21 cellular contexts compared by ENCODE assay signal in genomic region chr3:17359911-17360310, GRCh38.
A peak's percentile ranks its signal among the peaks of the same experiment; 100 is the strongest.
DNase-seq lines count a peak whose midpoint lies in the region; ATAC-seq, FAIRE-seq and TF ChIP-seq lines count a peak whose summit lies in the region.
"Had no signal": no experiment of that assay in that cellular context is flagged by ENCODE, and none has a peak within 500 bp of the region (broad histone marks: within the 10 kb centered on the region; RNA-seq: fewer than 3 reads in every experiment).

No MANE protein-coding gene starts in this region.

- FAIRE-seq in astrocyte (lab: Jason Lieb, UNC) (no peak), GM12892 (lab: Jason Lieb, UNC) (no peak)
- FAIRE-seq: GM12878, GM18507, H54 had no signal

- H3K27ac Mint-ChIP-seq in astrocyte (ENCODE audit: unreplicated experiment): no peak overlapping the region
- H3K27ac Mint-ChIP-seq: CD4-positive, CD25-positive, alpha-beta regulatory T cell; CD8-positive, alpha-beta T cell; HFFc6 had no signal

- H3K4me3 Mint-ChIP-seq in astrocyte (ENCODE audit: unreplicated experiment): no peak overlapping the region
- no peak overlapping the region for H3K4me3 Mint-ChIP-seq in activated T-cell treated with anti-CD3 and anti-CD28 coated beads, Interleukin-2, amount 50 U/mL, for 4 hours
- H3K4me3 Mint-ChIP-seq: CD4-positive, CD25-positive, alpha-beta regulatory T cell; CD8-positive, alpha-beta T cell; HFFc6 had no signal

- TF ChIP-seq CTCF in IMR-90 (conservative IDR thresholded peaks at IDR 0.05; ENCODE audit: low read depth, low read length) (no peak), astrocyte (IDR thresholded peaks at IDR 0.05; ENCODE audit: insufficient read depth, low read depth, low read length) (no peak)

- H4K20me1 ChIP-seq in IMR-90 (ENCODE audit: insufficient read depth, low read length): no peaks in the 10 kb centered on the region
- no peaks in the 10 kb centered on the region for H4K20me1 ChIP-seq in astrocyte (ENCODE audit: insufficient read depth, low read length)

- no peak overlapping the region for H4K8ac ChIP-seq in IMR-90 (ENCODE audit: low read depth in 2 of 2, low read length in 2 of 2)

- in situ Hi-C loops in IMR-90 (cut with MboI; ENCODE audit: low sequenced_read_pairs): no loop called here

- H3K27ac ChIP-seq in IMR-90 (ENCODE audit: insufficient read depth, low read length) (no peak overlapping the region; the same call in 1 of the 2 replicates), astrocyte (ENCODE audit: low read depth, low read length) (no peak overlapping the region)

- H3K9ac ChIP-seq in IMR-90 (ENCODE audit: low read depth, low read length) (no peak overlapping the region), astrocyte (ENCODE audit: low read length) (no peak overlapping the region)

- H2AFZ ChIP-seq in IMR-90 (replicated peaks; ENCODE audit: low read length, poor library complexity) (no peak overlapping the region), astrocyte (ENCODE audit: low read depth, low read length) (no peak overlapping the region)

- peaks cover 2% of the 10 kb centered on the region for H3K4me1 Mint-ChIP-seq in astrocyte (ENCODE audit: low read depth, unreplicated experiment)
- no peaks in the 10 kb centered on the region for H3K4me1 Mint-ChIP-seq in activated T-cell treated with anti-CD3 and anti-CD28 coated beads, Interleukin-2, amount 50 U/mL, for 4 hours (ENCODE audit: low read depth)
- H3K4me1 Mint-ChIP-seq: CD4-positive, CD25-positive, alpha-beta regulatory T cell had no signal

- H3K9me1 ChIP-seq in IMR-90 (ENCODE audit: insufficient read depth, low read length): no peaks in the 10 kb centered on the region

- CTCF ChIA-PET in IMR-90 (lab: Yijun Ruan, JAX): interaction anchor here (0.6 kb wide), 1 partner anchor 19 kb away, joined by 4 read pairs; no protein-coding TSS in a partner anchor

- H2BK5ac ChIP-seq in IMR-90 (ENCODE audit: low read depth, low read length, poor library complexity, severe bottlenecking): no peak overlapping the region

- POLR2A ChIA-PET in IMR-90 (lab: Charles Lee; ENCODE audit: unreplicated experiment): interaction anchor here (0.7 kb wide), 1 partner anchor 10 kb away, joined by 5 read pairs; no protein-coding TSS in a partner anchor

- no peak overlapping the region for H2AK5ac ChIP-seq in IMR-90 (ENCODE audit: low read depth, low read length)

- H3K4ac ChIP-seq in IMR-90 (ENCODE audit: low read depth, low read length): no peak overlapping the region

- dilution Hi-C loops in IMR-90 (cut with HindIII; ENCODE audit: low sequenced_read_pairs, unreplicated experiment): no loop called here

- no peaks in the 10 kb centered on the region for H3K36me3 Mint-ChIP-seq in astrocyte (ENCODE audit: low read depth, unreplicated experiment)
- H3K36me3 Mint-ChIP-seq in activated T-cell treated with anti-CD3 and anti-CD28 coated beads, Interleukin-2, amount 50 U/mL, for 4 hours (ENCODE audit: insufficient read depth): peaks cover 13% of the 10 kb centered on the region

- H3K79me1 ChIP-seq in IMR-90 (ENCODE audit: low read depth in 1 of 2, low read length in 2 of 2): no peaks in the 10 kb centered on the region

- WGBS in IMR-90 (ENCODE audit: extremely low coverage in 2 of 2, insufficient read length in 1 of 2), 2 experiments: no CpG with 5 or more reads among the region's 1 CpG

- no peaks in the 10 kb centered on the region for H3K27me3 Mint-ChIP-seq in astrocyte (ENCODE audit: low read depth, unreplicated experiment)
- no peaks in the 10 kb centered on the region for H3K27me3 Mint-ChIP-seq in activated T-cell treated with anti-CD3 and anti-CD28 coated beads, Interleukin-2, amount 50 U/mL, for 4 hours (ENCODE audit: low read depth)
- H3K27me3 Mint-ChIP-seq: CD4-positive, CD25-positive, alpha-beta regulatory T cell had no signal

- no peak overlapping the region for H2BK15ac ChIP-seq in IMR-90 (ENCODE audit: low read depth, low read length)

- H3K56ac ChIP-seq in IMR-90 (ENCODE audit: extremely low read depth, insufficient read depth, low read length): no peak overlapping the region

- DNase-seq in IMR-90: peak; percentile 29
- peak; percentile 12 for DNase-seq in astrocyte (ENCODE audit: low read depth)
- DNase-seq in iris pigment epithelial cell (ENCODE audit: low read depth): peak; percentile 34
- no peak for DNase-seq in NCI-H1105 treated with DMSO at 0.1 percent for 48 hours (lab: John Stamatoyannopoulos, UW)
- DNase-seq in GM12892 (ENCODE audit: insufficient read length): no peak
- no peak for DNase-seq in activated T-cell treated with anti-CD3 and anti-CD28 coated beads, Interleukin-2, amount 50 U/mL, for 4 hours
- DNase-seq in activated gamma-delta T cell treated with Interleukin-2 at 50 U/mL for 16 hours: no peak
- DNase-seq: C1 segment of cervical spinal cord; Caco-2; CD4-positive, CD25-positive, alpha-beta regulatory T cell; CD8-positive, alpha-beta T cell; DMS153; DND-41; EL; GDM1; GOT3; HFFc6 had no signal

- no peak overlapping the region for H4K91ac ChIP-seq in IMR-90 (ENCODE audit: insufficient read depth, low read depth, low read length)

- H2BK120ac ChIP-seq in IMR-90 (ENCODE audit: low read depth, low read length): no peak overlapping the region

- no peaks in the 10 kb centered on the region for H3K79me2 ChIP-seq in astrocyte (ENCODE audit: insufficient read depth, low read length)

- H3K4me3 ChIP-seq in IMR-90 (ENCODE audit: insufficient read depth, low read depth, low read length) (no peak overlapping the region), astrocyte (ENCODE audit: insufficient read depth, low read depth, low read length) (no peak overlapping the region)
- H3K4me3 ChIP-seq: GM12878, HAP-1 had no signal

- TF ChIP-seq RAD21 in IMR-90 (IDR thresholded peaks at IDR 0.05; ENCODE audit: low read length): no peak

- H3K9me3 ChIP-seq in IMR-90 (ENCODE audit: control insufficient read depth, insufficient read depth, low read length): no peaks in the 10 kb centered on the region
- no peaks in the 10 kb centered on the region for H3K9me3 ChIP-seq in astrocyte (ENCODE audit: insufficient read depth, low read depth, low read length)
- H3K9me3 ChIP-seq: Caco-2, HAP-1 had no signal

- peak; percentile 79 for ATAC-seq in IMR-90 (ENCODE audit: low read depth)
- no peak for ATAC-seq in activated T-cell treated with anti-CD3 and anti-CD28 coated beads, Interleukin-2, amount 50 U/mL, for 4 hours
- ATAC-seq: CD8-positive, alpha-beta T cell; GM12878 had no signal

- no peak overlapping the region for H3K23ac ChIP-seq in IMR-90 (ENCODE audit: low read depth, low read length)

- H2AK9ac ChIP-seq in IMR-90 (replicated peaks; ENCODE audit: low read depth, low read length, poor library complexity): no peak overlapping the region

- H4K5ac ChIP-seq in IMR-90 (ENCODE audit: low read depth, low read length): no peak overlapping the region

- TF ChIP-seq POLR2A in IMR-90 (IDR thresholded peaks at IDR 0.05; ENCODE audit: low read depth, low read length) (no peak), GM12892 (IDR thresholded peaks at IDR 0.05; ENCODE audit: low read depth, low read length) (no peak)

- intact Hi-C loops in IMR-90 (cut with micrococcal nuclease): no loop called here

- no peaks in the 10 kb centered on the region for H3K4me1 ChIP-seq in IMR-90 (ENCODE audit: control insufficient read depth, insufficient read depth, low read length)
- no peaks in the 10 kb centered on the region for H3K4me1 ChIP-seq in astrocyte (ENCODE audit: insufficient read depth, low read length)
- H3K4me1 ChIP-seq: Caco-2 had no signal

- H3K27me3 ChIP-seq in IMR-90 (ENCODE audit: control insufficient read depth, insufficient read depth, low read length) (no peaks in the 10 kb centered on the region), astrocyte (ENCODE audit: insufficient read depth, low read length) (no peaks in the 10 kb centered on the region)

- H3K14ac ChIP-seq in IMR-90 (replicated peaks; ENCODE audit: low read depth, low read length): no peak overlapping the region

- no peak overlapping the region for H3K4me2 ChIP-seq in IMR-90 (ENCODE audit: low read depth, low read length)
- H3K4me2 ChIP-seq in astrocyte (ENCODE audit: low read length): no peak overlapping the region

- peaks cover 2% of the 10 kb centered on the region; the same call in 1 of the 2 replicates for H3K36me3 ChIP-seq in IMR-90 (ENCODE audit: control insufficient read depth, insufficient read depth, low read length)
- H3K36me3 ChIP-seq in astrocyte (ENCODE audit: insufficient read depth, low read length): no peaks in the 10 kb centered on the region
- H3K36me3 ChIP-seq: HAP-1 had no signal

- H2BK20ac ChIP-seq in IMR-90 (ENCODE audit: low read depth, low read length): no peak overlapping the region

- no peaks in the 10 kb centered on the region for H3K9me3 Mint-ChIP-seq in astrocyte (ENCODE audit: unreplicated experiment)
- no peaks in the 10 kb centered on the region for H3K9me3 Mint-ChIP-seq in activated T-cell treated with anti-CD3 and anti-CD28 coated beads, Interleukin-2, amount 50 U/mL, for 4 hours
- H3K9me3 Mint-ChIP-seq: CD4-positive, CD25-positive, alpha-beta regulatory T cell; CD8-positive, alpha-beta T cell; HFFc6 had no signal

- BruUV-seq in IMR-90 (replicated peaks; lab: Mats Ljungman, UMichigan): no TSS peak

- H3K18ac ChIP-seq in IMR-90 (ENCODE audit: low read depth, low read length): no peak overlapping the region

TF ChIP-seq in IMR-90, 13 proteins besides CTCF, POLR2A, EP300 and RAD21 (continues in another document):
- TF ChIP-seq CHD1 (IDR thresholded peaks at IDR 0.05; ENCODE audit: low read depth, low read length) (no peak), SMC3 (IDR thresholded peaks at IDR 0.05; ENCODE audit: low read depth, low read length) (no peak), BHLHE40 (IDR thresholded peaks at IDR 0.05; ENCODE audit: low read depth, low read length) (no peak), RFX5 (IDR thresholded peaks at IDR 0.05; ENCODE audit: low read depth, low read length) (no peak), NFE2L2 (IDR thresholded peaks at IDR 0.05; ENCODE audit: low read depth, low read length) (no peak)
- TF ChIP-seq, protein P1, sequence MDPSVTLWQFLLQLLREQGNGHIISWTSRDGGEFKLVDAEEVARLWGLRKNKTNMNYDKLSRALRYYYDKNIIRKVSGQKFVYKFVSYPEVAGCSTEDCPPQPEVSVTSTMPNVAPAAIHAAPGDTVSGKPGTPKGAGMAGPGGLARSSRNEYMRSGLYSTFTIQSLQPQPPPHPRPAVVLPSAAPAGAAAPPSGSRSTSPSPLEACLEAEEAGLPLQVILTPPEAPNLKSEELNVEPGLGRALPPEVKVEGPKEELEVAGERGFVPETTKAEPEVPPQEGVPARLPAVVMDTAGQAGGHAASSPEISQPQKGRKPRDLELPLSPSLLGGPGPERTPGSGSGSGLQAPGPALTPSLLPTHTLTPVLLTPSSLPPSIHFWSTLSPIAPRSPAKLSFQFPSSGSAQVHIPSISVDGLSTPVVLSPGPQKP (IDR thresholded peaks at IDR 0.05; ENCODE audit: borderline replicate concordance, low read depth, low read length): no peak
- TF ChIP-seq, protein P2, sequence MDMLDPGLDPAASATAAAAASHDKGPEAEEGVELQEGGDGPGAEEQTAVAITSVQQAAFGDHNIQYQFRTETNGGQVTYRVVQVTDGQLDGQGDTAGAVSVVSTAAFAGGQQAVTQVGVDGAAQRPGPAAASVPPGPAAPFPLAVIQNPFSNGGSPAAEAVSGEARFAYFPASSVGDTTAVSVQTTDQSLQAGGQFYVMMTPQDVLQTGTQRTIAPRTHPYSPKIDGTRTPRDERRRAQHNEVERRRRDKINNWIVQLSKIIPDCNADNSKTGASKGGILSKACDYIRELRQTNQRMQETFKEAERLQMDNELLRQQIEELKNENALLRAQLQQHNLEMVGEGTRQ (IDR thresholded peaks at IDR 0.05; ENCODE audit: low read depth, low read length): no peak

Comparison
In these comparisons a context has a peak if more than half of its experiments do, and no peak if none do; other contexts are left out.
1. DNase-seq: peak in IMR-90 (single experiment), astrocyte (single experiment) and iris pigment epithelial cell (single experiment); none in NCI-H1105 treated with DMSO at 0.1 percent for 48 hours (single experiment), GM12892 (single experiment), activated T-cell treated with anti-CD3 and anti-CD28 coated beads, Interleukin-2, amount 50 U/mL, for 4 hours (single experiment) and activated gamma-delta T cell treated with Interleukin-2 at 50 U/mL for 16 hours (single experiment).